20 cellular contexts compared by ENCODE assay signal in the genomic region with DNA sequence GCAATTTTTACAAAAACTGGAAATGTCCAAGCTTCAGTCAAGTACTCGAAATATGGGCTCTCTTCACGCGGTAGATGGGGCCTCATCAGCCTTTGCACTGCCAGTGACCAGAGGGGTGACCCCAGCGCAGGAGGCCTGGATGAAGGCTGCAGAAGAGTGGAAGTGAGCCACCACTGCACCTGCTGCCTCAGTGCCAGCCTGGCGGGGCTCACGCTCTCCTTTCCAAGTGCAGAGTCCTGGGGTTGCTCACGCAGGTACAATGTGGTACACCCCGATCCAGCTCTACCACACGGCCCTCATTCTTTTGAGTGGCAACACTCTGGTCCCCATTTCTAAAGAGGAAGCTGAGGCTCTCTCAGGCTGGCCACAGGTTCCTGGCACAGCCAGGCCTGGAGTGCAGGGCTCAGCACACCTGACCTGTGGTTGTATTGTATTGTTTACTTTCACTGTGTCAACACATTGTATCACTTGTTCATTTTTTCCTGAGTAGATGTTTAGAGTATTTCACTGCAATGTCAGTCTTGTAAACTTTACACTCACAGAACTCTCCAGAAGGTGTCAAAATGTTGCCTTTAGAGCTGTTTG.
DNase-seq lines count a peak whose midpoint lies in the region; TF ChIP-seq lines count a peak whose summit lies in the region.
"Had no signal": no experiment of that assay in that cellular context is flagged by ENCODE, and none has a peak within 500 bp of the region (broad histone marks: within the 10 kb centered on the region; RNA-seq: fewer than 3 reads in every experiment).

No MANE protein-coding gene starts in this region.

- no peak for TF ChIP-seq CTCF in GM10248 (IDR thresholded peaks at IDR 0.05; ENCODE audit: control extremely low read depth, extremely low read depth, low read depth, missing control alignments)

- H3K36me3 ChIP-seq in neuronal stem cell (replicated peaks in 1 of 2; ENCODE audit: control insufficient read depth in 2 of 2, insufficient read depth in 2 of 2, low read length in 2 of 2): peaks cover 0 to 1% of the 10 kb centered on the region in 2 donors
- H3K36me3 ChIP-seq: BLaER1, HAP-1 had no signal

- peaks cover under 1% of the 10 kb centered on the region for H3K79me1 ChIP-seq in neuronal stem cell (ENCODE audit: low read depth, low read length)

- no CpG with 5 or more reads among the region's 9 CpGs for WGBS in neuronal stem cell (ENCODE audit: extremely low coverage in 2 of 2, insufficient read length in 2 of 2, insufficient replicate concordance in 1 of 2), 2 donors

- no peak overlapping the region for H2BK15ac ChIP-seq in neuronal stem cell (ENCODE audit: low read length)

- H3K4me2 ChIP-seq in neuronal stem cell (ENCODE audit: insufficient read depth, low read length, poor library complexity, severe bottlenecking): no peak overlapping the region
- H3K4me2 ChIP-seq: BLaER1 had no signal

- CTCF ChIA-PET in GM10248 (lab: Yijun Ruan, JAX): no interaction called here

- POLR2A ChIA-PET in GM10248 (lab: Yijun Ruan, JAX): no interaction called here

- H3K27ac ChIP-seq in neuronal stem cell (replicated peaks; ENCODE audit: low read length): no peak overlapping the region
- H3K27ac ChIP-seq: 22Rv1, BLaER1, C4-2B had no signal

- H2AFZ ChIP-seq in neuronal stem cell (ENCODE audit: low read length): no peak overlapping the region

- peak; percentile 53 for DNase-seq in DMS153 (lab: John Stamatoyannopoulos, UW)
- no peak for DNase-seq in DMS153 treated with DMSO at 0.1 percent for 48 hours (lab: John Stamatoyannopoulos, UW; ENCODE audit: unreplicated experiment)
- DNase-seq in NCI-H748 (lab: John Stamatoyannopoulos, UW; ENCODE audit: unreplicated experiment): peak; percentile 30
- no peak for DNase-seq in NCI-H748 treated with DMSO at 0.1 percent for 48 hours (lab: John Stamatoyannopoulos, UW)
- DNase-seq in RPMI8226: peak; percentile 77
- DNase-seq in neuronal stem cell (ENCODE audit: low spot score): no peak
- no peak for DNase-seq in GM10248 (ENCODE audit: extremely low spot score)
- no peak for DNase-seq in NOMO-1 treated with DMSO at 0.1 percent for 48 hours (lab: John Stamatoyannopoulos, UW; ENCODE audit: unreplicated experiment)
- DNase-seq: Calu3; CD4-positive, CD25-positive, alpha-beta regulatory T cell; CD8-positive, alpha-beta T cell; DMS79; EL; GDM1; GOT3; HFFc6 had no signal

- H3K9me3 ChIP-seq in neuronal stem cell (replicated peaks in 1 of 2; ENCODE audit: control insufficient read depth in 2 of 2, insufficient read depth in 1 of 2, low read depth in 1 of 2, low read length in 2 of 2): peaks cover 0 to 2% of the 10 kb centered on the region in 2 donors
- H3K9me3 ChIP-seq: BLaER1, HAP-1 had no signal

- no peak overlapping the region for H3K9ac ChIP-seq in neuronal stem cell (ENCODE audit: low read depth, low read length, poor library complexity)
- H3K9ac ChIP-seq: BLaER1 had no signal

- no peak overlapping the region for H4K91ac ChIP-seq in neuronal stem cell (ENCODE audit: low read depth, low read length, poor library complexity)

- no peak overlapping the region for H3K4ac ChIP-seq in neuronal stem cell (ENCODE audit: low read length)

- no peak overlapping the region for H2BK5ac ChIP-seq in neuronal stem cell (ENCODE audit: low read length)

- peak overlapping the region; percentile 68 for H4K8ac ChIP-seq in neuronal stem cell (ENCODE audit: low read depth, low read length)

- H2AK5ac ChIP-seq in neuronal stem cell (ENCODE audit: low read depth, low read length): peak overlapping the region; percentile 85

- peaks cover 0 to 19% (median 0%) of the 10 kb centered on the region in 3 experiments for H3K27me3 ChIP-seq in neuronal stem cell (ENCODE audit: control insufficient read depth in 3 of 3, insufficient read depth in 3 of 3, low read depth in 1 of 3, low read length in 3 of 3)
- H3K27me3 ChIP-seq: BLaER1 had no signal

- H2BK12ac ChIP-seq in neuronal stem cell (ENCODE audit: low read length): no peak overlapping the region

- H3K18ac ChIP-seq in neuronal stem cell (ENCODE audit: low read length): peak overlapping the region; percentile 74

- H2BK120ac ChIP-seq in neuronal stem cell (ENCODE audit: low read depth, low read length): no peak overlapping the region

- H3K4me3 ChIP-seq in neuronal stem cell (ENCODE audit: low read length in 2 of 2): no peak overlapping the region
- H3K4me3 ChIP-seq: BLaER1, HAP-1 had no signal

- no peak overlapping the region for H3K23ac ChIP-seq in neuronal stem cell (ENCODE audit: low read depth, low read length, poor library complexity)

- H3K4me1 ChIP-seq in neuronal stem cell (ENCODE audit: control insufficient read depth in 2 of 2, insufficient read depth in 1 of 2, low read depth in 1 of 2, low read length in 2 of 2): peaks cover 21 to 32% of the 10 kb centered on the region in 2 donors
- H3K4me1 ChIP-seq: HAP-1 had no signal

- H3K14ac ChIP-seq in neuronal stem cell (ENCODE audit: low read length): no peak overlapping the region

Comparison
In these comparisons a context has a peak if more than half of its experiments do, and no peak if none do; other contexts are left out.
1. DNase-seq: peak in DMS153 (single experiment), NCI-H748 (single experiment) and RPMI8226 (single experiment); none in DMS153 treated with DMSO at 0.1 percent for 48 hours (single experiment), NCI-H748 treated with DMSO at 0.1 percent for 48 hours (single experiment), neuronal stem cell (single experiment), GM10248 (single experiment) and NOMO-1 treated with DMSO at 0.1 percent for 48 hours (single experiment).